35 cellular contexts compared by ENCODE assay signal in genomic region chr5:135169753-135170152, GRCh38.
"Had no signal": no experiment of that assay in that cellular context is flagged by ENCODE, and none has a peak within 500 bp of the region (broad histone marks: within the 10 kb centered on the region; RNA-seq: fewer than 3 reads in every experiment).

No MANE protein-coding gene starts in this region.

- H3K27me3 ChIP-seq: MG63 had no signal

- H3K4me3 ChIP-seq: MG63 had no signal

- DNase-seq: Karpas-422, Kasumi-1, MG63, MM.1S, MV-4-11, NCI-H1048, NCI-H1092, NCI-H1092 treated with DMSO at 0.1 percent for 48 hours, NCI-H1105, NCI-H1105 treated with DMSO at 0.1 percent for 48 hours, NCI-H1417, NCI-H1417 treated with DMSO at 0.1 percent for 48 hours, NCI-H1436, NCI-H1436 treated with DMSO at 0.1 percent for 48 hours, NCI-H146, NCI-H1694, NCI-H1694 treated with DMSO at 0.1 percent for 48 hours, NCI-H187, NCI-H187 treated with DMSO at 0.1 percent for 48 hours, NCI-H1930, NCI-H2029, NCI-H2029 treated with DMSO at 0.1 percent for 48 hours, NCI-H2081, NCI-H2081 treated with DMSO at 0.1 percent for 48 hours, NCI-H2107, NCI-H2171, NCI-H2171 treated with DMSO at 0.1 percent for 48 hours, NCI-H2227 treated with DMSO at 0.1 percent for 48 hours, NCI-H226, NCI-H345, NCI-H446, NCI-H446 treated with DMSO at 0.1 percent for 48 hours, NCI-H510A, NCI-H510A treated with DMSO at 0.1 percent for 48 hours, NCI-H524 had no signal

- H3K36me3 ChIP-seq: MG63 had no signal

- H3K9me3 ChIP-seq: MG63 had no signal
